9 cellular contexts compared by ENCODE assay signal in the genomic region with DNA sequence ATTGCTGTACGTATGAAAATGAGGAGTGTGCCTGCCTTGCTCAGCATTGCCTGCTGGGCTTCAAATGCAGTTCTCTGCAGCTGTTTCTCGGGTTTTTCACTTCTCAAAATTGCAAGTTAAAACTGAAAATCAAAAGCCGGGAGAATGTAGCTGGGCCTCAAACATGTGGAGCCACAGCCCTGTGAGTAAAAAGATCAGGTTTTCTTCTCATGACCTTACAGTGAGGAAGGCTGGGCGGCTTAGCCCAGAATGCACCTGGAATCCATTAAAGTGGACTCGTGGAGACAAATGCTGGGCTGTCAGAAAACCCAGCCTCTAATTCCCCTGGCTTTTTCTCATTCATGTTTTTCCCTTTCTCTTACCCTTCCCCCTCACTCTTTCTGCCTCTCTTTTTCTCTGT. TPM values are rescaled to one million over a fixed set of nuclear protein-coding genes. Genes with fewer than 3 reads are reported as not detected.
DNase-seq lines count a peak whose midpoint lies in the region; ATAC-seq, FAIRE-seq and TF ChIP-seq lines count a peak whose summit lies in the region.
"Had no signal": no experiment of that assay in that cellular context is flagged by ENCODE, and none has a peak within 500 bp of the region (broad histone marks: within the 10 kb centered on the region; RNA-seq: fewer than 3 reads in every experiment).

No MANE protein-coding gene starts in this region.

- DNase-seq in GM18507 (ENCODE audit: extremely low spot score, insufficient read length, low read depth) (no peak), memory B cell (ENCODE audit: low spot score in 2 of 2) (peak; percentile 16 to 44), occipital lobe (lab: John Stamatoyannopoulos, UW) (no peak), NCI-H187 (lab: John Stamatoyannopoulos, UW) (no peak), NCI-H1092 treated with DMSO at 0.1 percent for 48 hours (lab: John Stamatoyannopoulos, UW) (no peak), ecto neural progenitor cell (ENCODE audit: low spot score) (no peak)

- no peaks in the 10 kb centered on the region for H3K9me3 Mint-ChIP-seq in memory B cell
- H3K9me3 Mint-ChIP-seq: stimulated activated naive CD8-positive, alpha-beta T cell treated with anti-CD3 and anti-CD28 coated beads, Interleukin-15, Interleukin-2, amounts not matched to agents 100 ng/mL and 50 ng/mL, for 24 hours had no signal

- FAIRE-seq in GM18507 (lab: Jason Lieb, UNC): peak; percentile 97

- peak overlapping the region; percentile 84 for H3K27ac Mint-ChIP-seq in memory B cell
- H3K27ac Mint-ChIP-seq: stimulated activated naive CD8-positive, alpha-beta T cell treated with anti-CD3 and anti-CD28 coated beads, Interleukin-15, Interleukin-2, amounts not matched to agents 100 ng/mL and 50 ng/mL, for 24 hours had no signal

- peak overlapping the region; percentile 18 for H3K4me3 Mint-ChIP-seq in memory B cell
- H3K4me3 Mint-ChIP-seq: stimulated activated naive CD8-positive, alpha-beta T cell treated with anti-CD3 and anti-CD28 coated beads, Interleukin-15, Interleukin-2, amounts not matched to agents 100 ng/mL and 50 ng/mL, for 24 hours had no signal

- no peaks in the 10 kb centered on the region for H3K27me3 Mint-ChIP-seq in memory B cell

- H3K4me1 Mint-ChIP-seq in memory B cell: peaks cover 36% of the 10 kb centered on the region

- peak; percentile 61 for ATAC-seq in HG02623 (IDR thresholded peaks at IDR 0.05; ENCODE audit: unreplicated experiment)
- peak; percentile 64 for ATAC-seq in memory B cell (ENCODE audit: low read depth)

- peaks cover 2% of the 10 kb centered on the region for H3K36me3 Mint-ChIP-seq in memory B cell

TF ChIP-seq in PFSK-1, 5 proteins besides CTCF, POLR2A, EP300 and RAD21:
- TF ChIP-seq POLR2AphosphoS5 (IDR thresholded peaks at IDR 0.05; ENCODE audit: low read depth, low read length) (peak; percentile 79), REST (IDR thresholded peaks at IDR 0.05; ENCODE audit: insufficient read depth in 1 of 2, low read depth in 2 of 2, low read length in 2 of 2) (no peak)

RNA-seq across cellular contexts. Expression of gene DSE, which starts 34.4 kb away (rescaled TPM):
- polyA plus RNA-seq in PFSK-1 (2012; ENCODE audit: insufficient read length, low read depth): 22.4 TPM
- total RNA-seq in occipital lobe: 26.2 TPM

RNA-seq across cellular contexts. Expression of gene CALHM6, which starts 56.0 kb away (rescaled TPM):
- not detected for polyA plus RNA-seq in PFSK-1 (2012; ENCODE audit: insufficient read length, low read depth)
- 2.7 TPM for total RNA-seq in occipital lobe

Comparison
In these comparisons a context has a peak if more than half of its experiments do, and no peak if none do; other contexts are left out.
1. DNase-seq: peak in memory B cell (2 of 2); none in GM18507 (single experiment), occipital lobe (single experiment), NCI-H187 (0 of 2), NCI-H1092 treated with DMSO at 0.1 percent for 48 hours (single experiment) and ecto neural progenitor cell (single experiment).